ENCODE assay signal across 1 cellular context in genomic region chr6:69913361-69913760, GRCh38.
TF ChIP-seq lines count a peak whose summit lies in the region.

No MANE protein-coding gene starts in this region.

TF ChIP-seq in GM12878, 131 proteins besides CTCF, POLR2A, EP300 and RAD21 (continued from another document):
- TF ChIP-seq E4F1 (IDR thresholded peaks at IDR 0.05; ENCODE audit: borderline replicate concordance, partially characterized antibody): no peak
- peak; percentile 29; the same call in 1 of the 2 replicates for TF ChIP-seq NR2C1 (IDR thresholded peaks at IDR 0.05)
- peak; percentile 49; the same call in 1 of the 2 replicates for TF ChIP-seq IKZF1 (conservative IDR thresholded peaks at IDR 0.05)
- TF ChIP-seq MTA3 (IDR thresholded peaks at IDR 0.05; ENCODE audit: borderline replicate concordance, low read length): no peak
- TF ChIP-seq SMAD5 (IDR thresholded peaks at IDR 0.05; ENCODE audit: low read depth): no peak
- no peak for TF ChIP-seq PAX5 (IDR thresholded peaks at IDR 0.05; ENCODE audit: borderline replicate concordance, low read depth, low read length)
- peak; percentile 64; the same call in 1 of the 2 replicates for TF ChIP-seq SPI1 (IDR thresholded peaks at IDR 0.05; ENCODE audit: borderline replicate concordance, insufficient read depth, low read depth, low read length)
- TF ChIP-seq NR2F1 (conservative IDR thresholded peaks at IDR 0.05): peak; percentile 74
